Comparison of ENCODE assay signal across 8 cellular contexts in the genomic region with DNA sequence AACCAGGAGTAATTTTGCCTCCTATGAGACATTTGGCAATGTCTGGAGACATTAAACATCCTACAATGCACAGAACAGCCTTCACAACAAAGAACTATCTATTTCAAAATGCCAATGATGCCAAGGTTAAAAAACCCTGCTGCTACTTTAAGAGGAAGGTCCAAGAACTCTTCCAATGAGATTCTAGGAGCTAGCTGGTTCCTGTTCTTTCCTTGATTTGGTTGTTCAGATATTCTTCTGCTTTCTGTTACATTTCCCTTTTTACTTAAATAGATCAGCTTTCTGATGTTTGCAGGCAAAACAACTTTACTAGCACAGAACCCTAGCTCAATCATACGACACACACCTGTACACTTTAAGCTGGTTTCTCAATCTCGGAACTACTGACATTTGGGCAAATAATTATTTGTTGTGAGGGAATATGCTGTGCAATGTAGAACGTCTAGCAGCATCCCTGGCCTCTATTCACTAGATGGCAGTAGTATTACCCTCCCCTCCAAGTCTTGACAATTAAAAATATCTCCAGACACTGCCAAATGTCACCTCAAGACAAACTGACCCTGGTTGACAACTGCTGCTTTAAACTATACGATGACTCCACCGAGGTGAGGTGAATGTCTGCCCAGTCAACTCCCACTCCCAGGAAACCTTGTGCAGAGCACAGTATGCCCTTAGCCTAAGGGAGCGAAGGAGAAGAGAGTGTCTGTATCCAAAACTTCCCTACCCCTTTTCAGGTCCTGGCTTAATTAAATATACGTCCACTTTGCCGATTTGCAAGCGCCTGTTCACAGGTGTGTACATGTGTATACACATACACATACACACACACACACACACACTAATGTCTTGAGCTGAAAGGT. TPM values are rescaled to one million over a fixed set of nuclear protein-coding genes. Genes with fewer than 3 reads are reported as not detected.
A peak's percentile ranks its signal among the peaks of the same experiment; 100 is the strongest.
DNase-seq lines count a peak whose midpoint lies in the region; ATAC-seq, FAIRE-seq and TF ChIP-seq lines count a peak whose summit lies in the region.

No MANE protein-coding gene starts in this region.

- H3K4ac ChIP-seq in H1 (replicated peaks; ENCODE audit: insufficient read length, low read depth, low read length), result no peak overlapping the region

- H3K4me1 ChIP-seq in H1 (replicated peaks in 1 of 4; ENCODE audit: control insufficient read depth in 3 of 4, insufficient read depth in 4 of 4, low read length in 3 of 4), result peaks cover 2 to 5% (median 2%) of the 10 kb centered on the region in 4 experiments; a peak in 3 of 7 replicates
- peaks cover 14 to 90% (median 49%) of the 10 kb centered on the region in 6 donors for H3K4me1 ChIP-seq in spleen

- peak; percentile 74 for DNase-seq in Ammon's horn (ENCODE audit: low spot score)
- DNase-seq in NCI-H82 treated with DMSO at 0.1 percent for 48 hours (lab: John Stamatoyannopoulos, UW; ENCODE audit: unreplicated experiment), result peak; percentile 17
- no peak for DNase-seq in H1 (ENCODE audit: low read depth in 1 of 2, low spot score in 2 of 2)
- no peak for DNase-seq in spleen
- no peak for DNase-seq in activated T-cell treated with anti-CD3 and anti-CD28 coated beads, Interleukin-2, amount 50 U/mL, for 4 hours
- no peak for DNase-seq in NCI-H2227 (lab: John Stamatoyannopoulos, UW; ENCODE audit: unreplicated experiment)
- no peak for DNase-seq in mesenteric fat pad (ENCODE audit: low spot score)

- H3K4me3 ChIP-seq in H1 (ENCODE audit: extremely low read depth in 1 of 4, insufficient read depth in 2 of 4, low read depth in 3 of 4, low read length in 4 of 4), result no peak overlapping the region
- peak overlapping the region in 2 of 8 donors; percentile 10 to 52 for H3K4me3 ChIP-seq in spleen

- H2AFZ ChIP-seq in H1 (ENCODE audit: low read length), result no peak overlapping the region

- peak; percentile 30 to 32; a peak in 2 of 4 replicates for TF ChIP-seq RAD21 in H1 (IDR thresholded peaks at IDR 0.05 in 1 of 2, conservative IDR thresholded peaks at IDR 0.05 in 1 of 2; ENCODE audit: low read depth in 2 of 2, low read length in 2 of 2)

- peaks cover 5% of the 10 kb centered on the region for H3K79me1 ChIP-seq in H1 (ENCODE audit: low read depth, low read length)

- H3K9me3 ChIP-seq in H1 (ENCODE audit: insufficient read depth in 2 of 2, low read depth in 1 of 2, low read length in 1 of 2), result no peaks in the 10 kb centered on the region
- no peaks in the 10 kb centered on the region for H3K9me3 ChIP-seq in spleen

- no peak overlapping the region for H3K4me3 Mint-ChIP-seq in activated T-cell treated with anti-CD3 and anti-CD28 coated beads, Interleukin-2, amount 50 U/mL, for 4 hours

- H3K27me3 ChIP-seq in H1 (replicated peaks in 1 of 4; ENCODE audit: control insufficient read depth in 3 of 4, extremely low read depth in 1 of 4, insufficient read depth in 3 of 4, low read length in 3 of 4), result no peaks in the 10 kb centered on the region
- H3K27me3 ChIP-seq in spleen (replicated peaks in 1 of 7), result no peaks in the 10 kb centered on the region

- no peak overlapping the region for H3K18ac ChIP-seq in H1 (ENCODE audit: extremely low read depth, low read length)

- 79% methylated on average over 9 of the region's 9 CpGs; no CpG with 5 or more reads in 1 of the 2 experiments for whole genome bisulfite sequencing in H1 (ENCODE audit: extremely low coverage in 1 of 2, insufficient coverage in 1 of 2, insufficient read length in 1 of 2, insufficient replicate concordance in 2 of 2, low coverage in 1 of 2, low lambda C conversion rate in 2 of 2, missing lambda C conversion rate in 1 of 2), 2 experiments
- 37 to 49% (median 38%) methylated on average over 9 of the region's 9 CpGs for WGBS in spleen, 5 donors

- H3K14ac ChIP-seq in H1 (ENCODE audit: insufficient read length), result no peak overlapping the region

- H3K9ac ChIP-seq in H1 (replicated peaks in 1 of 4; ENCODE audit: extremely low read depth in 1 of 4, low read depth in 3 of 4, low read length in 3 of 4), result no peak overlapping the region

- H3K23ac ChIP-seq in H1 (ENCODE audit: insufficient read length), result no peak overlapping the region

- peaks cover 2% of the 10 kb centered on the region; the same call in 1 of the 2 replicates for H3K23me2 ChIP-seq in H1 (ENCODE audit: low read depth, low read length)

- H2BK15ac ChIP-seq in H1 (ENCODE audit: low read length), result no peak overlapping the region

- POLR2A ChIA-PET in H1 (lab: Charles Lee; ENCODE audit: partially characterized antibody), result interaction anchor here (0.9 to 1.6 kb wide), 3 partner anchors 9 to 26 kb away, joined by 3 to 7 read pairs (median 4); no protein-coding TSS in a partner anchor

- H2BK5ac ChIP-seq in H1 (ENCODE audit: low read depth, low read length), result no peak overlapping the region

- H2BK120ac ChIP-seq in H1 (replicated peaks; ENCODE audit: low read depth, low read length), result no peak overlapping the region

- H2AK5ac ChIP-seq in H1 (ENCODE audit: low read depth, low read length), result no peak overlapping the region

- ATAC-seq in GM18861 (IDR thresholded peaks at IDR 0.05; ENCODE audit: unreplicated experiment), result peak; percentile 30
- no peak for ATAC-seq in activated T-cell treated with anti-CD3 and anti-CD28 coated beads, Interleukin-2, amount 50 U/mL, for 4 hours

- H3K36me3 ChIP-seq in H1 (ENCODE audit: control insufficient read depth in 2 of 4, insufficient read depth in 4 of 4, low read length in 3 of 4), result no peaks in the 10 kb centered on the region
- no peaks in the 10 kb centered on the region for H3K36me3 ChIP-seq in spleen

- H3K4me2 ChIP-seq in H1 (ENCODE audit: insufficient read depth in 1 of 2, low read depth in 2 of 2, low read length in 2 of 2), result no peak overlapping the region

- peaks cover 13% of the 10 kb centered on the region for H3K36me3 Mint-ChIP-seq in activated T-cell treated with anti-CD3 and anti-CD28 coated beads, Interleukin-2, amount 50 U/mL, for 4 hours (ENCODE audit: insufficient read depth)

- TF ChIP-seq CTCF in H1 (IDR thresholded peaks at IDR 0.05; ENCODE audit: control extremely low read depth in 1 of 3, insufficient read depth in 1 of 3, low read depth in 1 of 3, low read length in 3 of 3), result no peak
- TF ChIP-seq CTCF in spleen (IDR thresholded peaks at IDR 0.05 in 8 of 11, conservative IDR thresholded peaks at IDR 0.05 in 3 of 11), result peak in 5 of 11 experiments; percentile 13 to 33 (median 26)

- no peak overlapping the region for H4K91ac ChIP-seq in H1 (replicated peaks; ENCODE audit: insufficient read length, low read length)

- H4K20me1 ChIP-seq in H1 (replicated peaks in 1 of 2; ENCODE audit: control insufficient read depth in 1 of 2, insufficient read depth in 2 of 2, low read length in 2 of 2), result peaks cover 8 to 9% of the 10 kb centered on the region in 2 experiments

- peaks cover 59% of the 10 kb centered on the region for H3K4me1 Mint-ChIP-seq in activated T-cell treated with anti-CD3 and anti-CD28 coated beads, Interleukin-2, amount 50 U/mL, for 4 hours (ENCODE audit: low read depth)

- no peak overlapping the region for H3K56ac ChIP-seq in H1 (replicated peaks; ENCODE audit: insufficient read length, low read depth, low read length)

- TF ChIP-seq EP300 in H1 (IDR thresholded peaks at IDR 0.05; ENCODE audit: borderline replicate concordance in 1 of 2, low read depth in 2 of 2, low read length in 2 of 2), result no peak

- intact Hi-C loops in spleen (cut with DNase I; ENCODE audit: low total_unique reads), result no loop called here

- no peak overlapping the region for H4K5ac ChIP-seq in H1 (ENCODE audit: insufficient read length, low read depth, low read length)

- no peak overlapping the region for H2BK20ac ChIP-seq in H1 (ENCODE audit: low read length)

- FAIRE-seq in H1 (lab: Jason Lieb, UNC), result no peak

- no peak overlapping the region for H3K27ac ChIP-seq in H1 (ENCODE audit: low read depth, low read length)
- peak overlapping the region in 6 of 8 donors; percentile 22 to 80 (median 62) for H3K27ac ChIP-seq in spleen

- CTCF ChIA-PET in H1 (lab: Charles Lee; ENCODE audit: partially characterized antibody), result interaction anchor here (0.6 to 3.6 kb wide), 14 partner anchors 10 to 1446 kb away, joined by 3 to 31 read pairs (median 4); no protein-coding TSS in a partner anchor

- H3K9me3 Mint-ChIP-seq in activated T-cell treated with anti-CD3 and anti-CD28 coated beads, Interleukin-2, amount 50 U/mL, for 4 hours, result no peaks in the 10 kb centered on the region

- TF ChIP-seq POLR2A in H1 (IDR thresholded peaks at IDR 0.05; ENCODE audit: control extremely low read depth in 1 of 2, low read depth in 2 of 2, low read length in 2 of 2) (no peak), spleen (IDR thresholded peaks at IDR 0.05) (no peak)

- no peaks in the 10 kb centered on the region for H3K27me3 Mint-ChIP-seq in activated T-cell treated with anti-CD3 and anti-CD28 coated beads, Interleukin-2, amount 50 U/mL, for 4 hours (ENCODE audit: low read depth)

- H2BK12ac ChIP-seq in H1 (ENCODE audit: low read depth, low read length), result no peak overlapping the region

- H3K79me2 ChIP-seq in H1 (ENCODE audit: control insufficient read depth in 1 of 2, insufficient read depth in 2 of 2, low read length in 2 of 2), result peaks cover 6 to 84% of the 10 kb centered on the region in 2 experiments; a peak in 3 of 4 replicates

- no peak overlapping the region for H4K8ac ChIP-seq in H1 (ENCODE audit: extremely low read depth, insufficient read depth, low read length)

TF ChIP-seq in H1, 55 proteins besides CTCF, POLR2A, EP300 and RAD21 (continues in another document):
- TF ChIP-seq EGR1 (IDR thresholded peaks at IDR 0.05; ENCODE audit: borderline replicate concordance, low read depth, low read length) (no peak), KDM1A (IDR thresholded peaks at IDR 0.05; ENCODE audit: borderline replicate concordance, low read length) (no peak)
- TF ChIP-seq, protein P1, sequence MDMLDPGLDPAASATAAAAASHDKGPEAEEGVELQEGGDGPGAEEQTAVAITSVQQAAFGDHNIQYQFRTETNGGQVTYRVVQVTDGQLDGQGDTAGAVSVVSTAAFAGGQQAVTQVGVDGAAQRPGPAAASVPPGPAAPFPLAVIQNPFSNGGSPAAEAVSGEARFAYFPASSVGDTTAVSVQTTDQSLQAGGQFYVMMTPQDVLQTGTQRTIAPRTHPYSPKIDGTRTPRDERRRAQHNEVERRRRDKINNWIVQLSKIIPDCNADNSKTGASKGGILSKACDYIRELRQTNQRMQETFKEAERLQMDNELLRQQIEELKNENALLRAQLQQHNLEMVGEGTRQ (IDR thresholded peaks at IDR 0.05; ENCODE audit: low read length), result no peak

RNA-seq across cellular contexts. Expression of a gene that starts 4.4 kb away (rescaled TPM):
- 24.4 and 28.6 TPM in 2 replicates for total RNA-seq in H1 (2021; fragmentation: NEBNext Ultra II Directional; extraction: Animal tissue kit (Norgen Biotek cat#: 25700))
- polyA plus RNA-seq in H1 (2011; rRNA removed), result 5.7 and 7.0 TPM in 2 replicates
- 11.3 TPM for polyA plus RNA-seq in H1 (2011; cell fraction: cytosol; rRNA removed)
- 6.7 TPM for polyA plus RNA-seq in H1 (2011; cell fraction: nucleus; rRNA removed)
- 6.6 to 14.0 TPM (median 8.0 TPM) in 4 replicates for polyA plus RNA-seq in H1 (2012, experiment 1 of 2)
- 0.93 TPM for polyA plus RNA-seq in H1 (2012, experiment 2 of 2)
- polyA plus RNA-seq in H1 (2013, experiment 1 of 2), result 12.1 TPM
- polyA plus RNA-seq in H1 (2013, experiment 2 of 2), result 11.6 TPM
- polyA minus RNA-seq in H1 (2011; rRNA and poly(A)+ RNA removed), result 38.0 and 67.7 TPM in 2 replicates
- polyA minus RNA-seq in H1 (2011; cell fraction: cytosol; rRNA and poly(A)+ RNA removed), result 33.0 TPM
- polyA minus RNA-seq in H1 (2011; cell fraction: nucleus; rRNA and poly(A)+ RNA removed), result 54.7 TPM
- 10 to 100 TPM; 29.5 to 42.5 (median 36.3) TPM for total RNA-seq in spleen
- polyA plus RNA-seq in spleen, result 1 to 10 TPM; 3.8 to 6.3 (median 5.1) TPM
- total RNA-seq in activated T-cell treated with anti-CD3 and anti-CD28 coated beads, Interleukin-2, amount 50 U/mL, for 4 hours, result 10 to 100 TPM; 52.2 to 56.3 (median 54.6) TPM
- total RNA-seq in mesenteric fat pad, result 41.1 TPM

Comparison
In these comparisons a context has a peak if more than half of its experiments do, and no peak if none do; other contexts are left out.
1. DNase-seq: peak in Ammon's horn (single experiment) and NCI-H82 treated with DMSO at 0.1 percent for 48 hours (single experiment); none in H1 (0 of 2), spleen (single experiment), activated T-cell treated with anti-CD3 and anti-CD28 coated beads, Interleukin-2, amount 50 U/mL, for 4 hours (single experiment), NCI-H2227 (single experiment) and mesenteric fat pad (single experiment).